ENCODE assay signal across 16 cellular contexts in the genomic region with DNA sequence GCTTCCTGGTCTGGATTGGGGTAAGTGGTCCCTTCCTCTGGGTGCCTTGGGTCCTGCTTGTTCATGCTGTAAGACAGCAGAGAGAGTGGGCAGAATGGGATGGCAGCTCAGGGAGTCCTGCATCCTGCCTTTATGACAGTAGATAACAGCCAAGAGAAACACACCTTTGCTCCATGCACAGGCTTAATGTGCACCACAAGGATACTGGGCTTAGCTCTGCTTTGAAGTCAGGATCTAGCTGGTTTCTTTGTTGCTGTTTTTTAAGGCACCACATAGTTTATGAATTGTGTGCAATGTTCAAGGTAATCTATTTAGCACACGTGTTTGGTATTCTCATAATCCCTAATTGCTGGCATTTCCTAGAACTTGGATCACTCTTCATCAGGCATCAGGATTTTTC.
"Had no signal": no experiment of that assay in that cellular context is flagged by ENCODE, and none has a peak within 500 bp of the region (broad histone marks: within the 10 kb centered on the region; RNA-seq: fewer than 3 reads in every experiment).

No MANE protein-coding gene starts in this region.

- H3K9me3 Mint-ChIP-seq: activated CD4-positive, alpha-beta memory T cell treated with anti-CD3 and anti-CD28 coated beads for 36 hours; activated naive CD4-positive, alpha-beta T cell treated with anti-CD3 and anti-CD28 coated beads, Interleukin-2, amount 50 U/mL, for 72 hours; activated T-cell treated with anti-CD3 and anti-CD28 coated beads, Interleukin-2, amount 50 U/mL, for 4 hours; immature natural killer cell; naive thymus-derived CD8-positive, alpha-beta T cell; stimulated activated memory B cell treated with anti-CD40 and anti-IgM and Interleukin-4, amounts not matched to agents 10 μg/mL and 1 μg/mL and 100 μg/mL, for 72 hours had no signal

- H3K9me3 ChIP-seq: breast epithelium, esophagus muscularis mucosa, tibial artery had no signal

- H3K27me3 ChIP-seq: breast epithelium, esophagus muscularis mucosa, tibial artery had no signal

- H3K27me3 Mint-ChIP-seq: activated CD4-positive, alpha-beta memory T cell treated with anti-CD3 and anti-CD28 coated beads for 36 hours; stimulated activated memory B cell treated with anti-CD40 and anti-IgM and Interleukin-4, amounts not matched to agents 10 μg/mL and 1 μg/mL and 100 μg/mL, for 72 hours had no signal

- H3K4me3 ChIP-seq: breast epithelium, esophagus muscularis mucosa, lung, tibial artery had no signal

- H3K36me3 ChIP-seq: breast epithelium, esophagus muscularis mucosa, tibial artery had no signal

- H3K27ac Mint-ChIP-seq: activated CD4-positive, alpha-beta memory T cell treated with anti-CD3 and anti-CD28 coated beads for 36 hours; activated naive CD4-positive, alpha-beta T cell treated with anti-CD3 and anti-CD28 coated beads, Interleukin-2, amount 50 U/mL, for 72 hours; immature natural killer cell; naive thymus-derived CD8-positive, alpha-beta T cell; stimulated activated memory B cell treated with anti-CD40 and anti-IgM and Interleukin-4, amounts not matched to agents 10 μg/mL and 1 μg/mL and 100 μg/mL, for 72 hours had no signal

- DNase-seq: activated CD4-positive, alpha-beta memory T cell treated with anti-CD3 and anti-CD28 coated beads for 36 hours; activated CD4-positive, alpha-beta T cell treated with anti-CD3 and anti-CD28 coated beads for 1 hour; activated effector memory CD4-positive, alpha-beta T cell treated with anti-CD3 and anti-CD28 coated beads, Interleukin-2, amount 50 U/mL, for 16 hours; activated T-cell treated with anti-CD3 and anti-CD28 coated beads, Interleukin-2, amount 50 U/mL, for 4 hours; immature natural killer cell; naive thymus-derived CD8-positive, alpha-beta T cell; nucleus accumbens; right cardiac atrium; stimulated activated CD4-positive, alpha-beta T cell treated with anti-CD3 and anti-CD28 coated beads, Interleukin-1b, Interleukin-23, amount 100 ng/mL, for 48 hours; T-helper 2 cell; tibial artery had no signal

- H3K36me3 Mint-ChIP-seq: activated CD4-positive, alpha-beta memory T cell treated with anti-CD3 and anti-CD28 coated beads for 36 hours; activated naive CD4-positive, alpha-beta T cell treated with anti-CD3 and anti-CD28 coated beads, Interleukin-2, amount 50 U/mL, for 72 hours; immature natural killer cell; naive thymus-derived CD8-positive, alpha-beta T cell; stimulated activated memory B cell treated with anti-CD40 and anti-IgM and Interleukin-4, amounts not matched to agents 10 μg/mL and 1 μg/mL and 100 μg/mL, for 72 hours had no signal

- H3K4me1 ChIP-seq: breast epithelium, tibial artery had no signal

- H3K4me1 Mint-ChIP-seq: immature natural killer cell; naive thymus-derived CD8-positive, alpha-beta T cell; stimulated activated memory B cell treated with anti-CD40 and anti-IgM and Interleukin-4, amounts not matched to agents 10 μg/mL and 1 μg/mL and 100 μg/mL, for 72 hours had no signal

- ATAC-seq: activated naive CD4-positive, alpha-beta T cell treated with anti-CD3 and anti-CD28 coated beads, Interleukin-2, amount 50 U/mL, for 72 hours; activated T-cell treated with anti-CD3 and anti-CD28 coated beads, Interleukin-2, amount 50 U/mL, for 4 hours; naive thymus-derived CD8-positive, alpha-beta T cell; right cardiac atrium; stimulated activated memory B cell treated with anti-CD40 and anti-IgM and Interleukin-4, amounts not matched to agents 10 μg/mL and 1 μg/mL and 100 μg/mL, for 72 hours had no signal

- H3K27ac ChIP-seq: esophagus muscularis mucosa, tibial artery had no signal

- H3K4me3 Mint-ChIP-seq: activated CD4-positive, alpha-beta memory T cell treated with anti-CD3 and anti-CD28 coated beads for 36 hours; activated T-cell treated with anti-CD3 and anti-CD28 coated beads, Interleukin-2, amount 50 U/mL, for 4 hours; immature natural killer cell; naive thymus-derived CD8-positive, alpha-beta T cell; stimulated activated memory B cell treated with anti-CD40 and anti-IgM and Interleukin-4, amounts not matched to agents 10 μg/mL and 1 μg/mL and 100 μg/mL, for 72 hours had no signal
